Comparison of ENCODE assay signal across 8 cellular contexts in the genomic region with DNA sequence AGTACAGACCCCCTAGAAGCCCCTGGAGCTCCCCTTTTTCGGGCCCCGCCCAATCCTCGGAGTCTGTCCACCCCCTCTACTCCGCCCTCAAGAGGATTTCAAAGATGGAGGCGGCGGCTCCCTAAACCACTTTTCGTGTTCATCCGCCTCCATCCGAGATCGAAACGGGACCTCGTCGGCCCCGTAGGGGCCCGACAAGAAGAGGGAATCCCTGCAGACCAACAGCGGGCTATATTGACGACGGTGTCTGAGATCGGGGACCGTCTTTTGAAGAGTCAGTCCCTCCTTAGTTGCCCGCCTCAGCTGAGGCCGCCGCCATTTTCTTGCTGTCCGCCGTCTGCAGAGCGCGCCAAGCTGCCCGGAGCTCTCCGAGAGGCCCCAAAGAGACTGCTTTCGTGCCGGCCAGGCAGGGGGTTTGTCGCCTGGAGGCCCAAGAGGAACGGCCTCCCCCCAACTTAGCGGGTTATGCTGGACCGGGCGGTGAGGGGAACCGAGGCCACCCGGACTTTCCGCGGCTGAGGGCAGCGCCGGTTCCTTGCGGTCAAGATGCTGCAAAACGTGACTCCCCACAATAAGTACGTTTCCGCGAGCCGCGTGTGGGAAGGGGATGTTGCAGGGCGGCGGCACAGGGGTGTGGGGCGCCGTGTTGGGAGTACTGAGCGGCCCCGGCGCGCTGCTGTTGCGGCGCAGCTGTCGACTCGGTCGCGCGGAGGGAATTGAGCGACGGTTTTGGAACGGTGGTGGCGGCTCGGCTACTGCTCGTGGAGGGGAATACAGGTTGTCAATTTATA. TPM values are rescaled to one million over a fixed set of nuclear protein-coding genes. Genes with fewer than 3 reads are reported as not detected.
DNase-seq lines count a peak whose midpoint lies in the region; ATAC-seq and TF ChIP-seq lines count a peak whose summit lies in the region.

No MANE protein-coding gene starts in this region.

- peaks cover 17 to 47% of the 10 kb centered on the region in 2 experiments for H3K79me1 ChIP-seq in IMR-90 (ENCODE audit: low read depth in 1 of 2, low read length in 2 of 2)

- H3K36me3 Mint-ChIP-seq in effector memory CD8-positive, alpha-beta T cell (ENCODE audit: insufficient read depth): peaks cover 94% of the 10 kb centered on the region

- BruUV-seq in IMR-90 (replicated peaks; lab: Mats Ljungman, UMichigan): TSS peak; percentile 40

- H3K4me3 Mint-ChIP-seq in effector memory CD8-positive, alpha-beta T cell: peak overlapping the region; percentile 88 to 94

- no peaks in the 10 kb centered on the region for H3K9me3 Mint-ChIP-seq in effector memory CD8-positive, alpha-beta T cell

- peaks cover 9% of the 10 kb centered on the region for H3K9me1 ChIP-seq in IMR-90 (ENCODE audit: insufficient read depth, low read length)

- peak overlapping the region; percentile 37 for H2BK5ac ChIP-seq in IMR-90 (ENCODE audit: low read depth, low read length, poor library complexity, severe bottlenecking)

- no peak overlapping the region for H4K8ac ChIP-seq in IMR-90 (ENCODE audit: low read depth in 2 of 2, low read length in 2 of 2)

- peak overlapping the region; percentile 32; the same call in 1 of the 2 replicates for H3K56ac ChIP-seq in IMR-90 (ENCODE audit: extremely low read depth, insufficient read depth, low read length)

- H3K27me3 Mint-ChIP-seq in effector memory CD8-positive, alpha-beta T cell: no peaks in the 10 kb centered on the region

- H3K27me3 ChIP-seq in IMR-90 (ENCODE audit: control insufficient read depth, insufficient read depth, low read length): no peaks in the 10 kb centered on the region
- H3K27me3 ChIP-seq in muscle layer of duodenum (ENCODE audit: low read depth, low read length): no peaks in the 10 kb centered on the region
- H3K27me3 ChIP-seq in thyroid gland: no peaks in the 10 kb centered on the region

- no peak overlapping the region for H2BK20ac ChIP-seq in IMR-90 (ENCODE audit: low read depth, low read length)

- H3K4ac ChIP-seq in IMR-90 (ENCODE audit: low read depth, low read length): peak overlapping the region; percentile 32

- H3K36me3 ChIP-seq in ES-I3 (ENCODE audit: insufficient read depth, low read length) (peaks cover 46% of the 10 kb centered on the region), IMR-90 (ENCODE audit: control insufficient read depth, insufficient read depth, low read length) (peaks cover 39% of the 10 kb centered on the region), muscle layer of duodenum (ENCODE audit: control insufficient read depth in 1 of 2, insufficient read depth in 2 of 2, low read length in 2 of 2) (peaks cover 32 to 70% of the 10 kb centered on the region in 2 donors), thyroid gland (peaks cover 41 to 53% of the 10 kb centered on the region in 2 donors)

- no peak overlapping the region for H4K5ac ChIP-seq in IMR-90 (ENCODE audit: low read depth, low read length)

- peak; percentile 6; the same call in 1 of the 2 replicates for TF ChIP-seq POLR2A in IMR-90 (IDR thresholded peaks at IDR 0.05; ENCODE audit: low read depth, low read length)
- no peak for TF ChIP-seq POLR2A in thyroid gland (IDR thresholded peaks at IDR 0.05)

- no peak overlapping the region for H2BK15ac ChIP-seq in IMR-90 (ENCODE audit: low read depth, low read length)

- H3K4me1 Mint-ChIP-seq in effector memory CD8-positive, alpha-beta T cell (ENCODE audit: low read depth in 2 of 2): peaks cover 54 to 71% of the 10 kb centered on the region in 2 donors

- peak overlapping the region; percentile 79 for H3K14ac ChIP-seq in IMR-90 (replicated peaks; ENCODE audit: low read depth, low read length)

- H2BK120ac ChIP-seq in IMR-90 (ENCODE audit: low read depth, low read length): no peak overlapping the region

- in situ Hi-C loops in IMR-90 (cut with MboI; ENCODE audit: low sequenced_read_pairs): loop anchor here (5.0 to 25.0 kb wide), 2 partner anchors 80 to 785 kb away; partner anchors contain the start of genes AGER, AGPAT1, GPSM3 and PBX2

- peak overlapping the region; percentile 94 to 98 for H3K27ac Mint-ChIP-seq in effector memory CD8-positive, alpha-beta T cell

- TF ChIP-seq CTCF in IMR-90 (conservative IDR thresholded peaks at IDR 0.05; ENCODE audit: low read depth, low read length) (no peak), thyroid gland (IDR thresholded peaks at IDR 0.05) (no peak)

- H3K4me3 ChIP-seq in IMR-90 (ENCODE audit: insufficient read depth, low read depth, low read length): peak overlapping the region; percentile 92
- peak overlapping the region; percentile 93 to 95 for H3K4me3 ChIP-seq in muscle layer of duodenum (ENCODE audit: low read depth in 1 of 2, low read length in 2 of 2)
- H3K4me3 ChIP-seq in thyroid gland (replicated peaks in 1 of 3): peak overlapping the region; percentile 68 to 100 (median 98)

- peak overlapping the region; percentile 83 for H3K4me2 ChIP-seq in IMR-90 (ENCODE audit: low read depth, low read length)

- POLR2A ChIA-PET in IMR-90 (lab: Charles Lee; ENCODE audit: unreplicated experiment): interaction anchor here (0.7 to 2.3 kb wide), 15 partner anchors 8 to 348 kb away, joined by 3 to 27 read pairs (median 5); partner anchors contain the start of genes HLA-DMA and TAP2

- DNase-seq in IMR-90: no peak
- peak in 3 of 4 experiments; percentile 49 to 60 (median 60) for DNase-seq in activated CD4-positive, CD25-positive, alpha-beta regulatory T cell (lab: John Stamatoyannopoulos, UW)
- DNase-seq in effector memory CD8-positive, alpha-beta T cell: peak; percentile 46 to 52 (median 47)
- DNase-seq in thyroid gland: peak in 1 of 2 donors; percentile 22
- no peak for DNase-seq in HuH-7.5 (ENCODE audit: low spot score)

- 2% methylated on average over 35 of the region's 70 CpGs; no CpG with 5 or more reads in 1 of the 2 experiments for WGBS in IMR-90 (ENCODE audit: extremely low coverage in 2 of 2, insufficient read length in 1 of 2), 2 experiments
- WGBS in thyroid gland, 2 donors: 1% methylated on average over 40 to 49 of the region's 70 CpGs

- peak overlapping the region; percentile 70 for H3K27ac ChIP-seq in IMR-90 (ENCODE audit: insufficient read depth, low read length)
- peak overlapping the region; percentile 72 for H3K27ac ChIP-seq in muscle layer of duodenum (ENCODE audit: low read length)
- H3K27ac ChIP-seq in thyroid gland: peak overlapping the region; percentile 58 to 100 (median 86)

- no peak overlapping the region for H3K18ac ChIP-seq in IMR-90 (ENCODE audit: low read depth, low read length)

- dilution Hi-C loops in IMR-90 (cut with HindIII; ENCODE audit: low sequenced_read_pairs, unreplicated experiment): no loop called here

- H3K4me1 ChIP-seq in ES-I3 (ENCODE audit: insufficient read depth, low read length) (no peaks in the 10 kb centered on the region; the same call in 1 of the 2 replicates), IMR-90 (ENCODE audit: control insufficient read depth, insufficient read depth, low read length) (peaks cover 8% of the 10 kb centered on the region), muscle layer of duodenum (ENCODE audit: control insufficient read depth in 1 of 2, insufficient read depth in 2 of 2, low read length in 2 of 2) (peaks cover 25 to 36% of the 10 kb centered on the region in 2 donors), thyroid gland (peaks cover 30 to 33% of the 10 kb centered on the region in 2 donors)

- intact Hi-C loops in IMR-90 (cut with micrococcal nuclease): loop anchor here (2.0 to 5.0 kb wide), 4 partner anchors 40 to 785 kb away; partner anchors contain the start of genes PSMB8, RXRB and SLC39A7
- intact Hi-C loops in thyroid gland (cut with DNase I): no loop called here

- H3K9ac ChIP-seq in ES-I3 (ENCODE audit: low read depth, low read length) (peak overlapping the region; percentile 84), IMR-90 (ENCODE audit: low read depth, low read length) (peak overlapping the region; percentile 94)

- CTCF ChIA-PET in IMR-90 (lab: Yijun Ruan, JAX): interaction anchor here (1.2 to 2.8 kb wide), 6 partner anchors 12 to 134 kb away, joined by 3 to 18 read pairs (median 4); partner anchors contain the start of genes HLA-DMA and TAP2

- peak overlapping the region; percentile 94 for H3K23ac ChIP-seq in IMR-90 (ENCODE audit: low read depth, low read length)

- peaks cover 60% of the 10 kb centered on the region for H4K20me1 ChIP-seq in IMR-90 (ENCODE audit: insufficient read depth, low read length)

- no peaks in the 10 kb centered on the region for H3K9me3 ChIP-seq in ES-I3 (ENCODE audit: control insufficient read depth, insufficient read depth, low read length)
- no peaks in the 10 kb centered on the region for H3K9me3 ChIP-seq in IMR-90 (ENCODE audit: control insufficient read depth, insufficient read depth, low read length)
- no peaks in the 10 kb centered on the region for H3K9me3 ChIP-seq in muscle layer of duodenum (ENCODE audit: control insufficient read depth in 1 of 2, low read length in 2 of 2)
- no peaks in the 10 kb centered on the region for H3K9me3 ChIP-seq in thyroid gland

- H2AK5ac ChIP-seq in IMR-90 (ENCODE audit: low read depth, low read length): peak overlapping the region; percentile 37

- peak overlapping the region; percentile 85 for H2AK9ac ChIP-seq in IMR-90 (replicated peaks; ENCODE audit: low read depth, low read length, poor library complexity)

- peak overlapping the region; percentile 77 for H2AFZ ChIP-seq in IMR-90 (replicated peaks; ENCODE audit: low read length, poor library complexity)

- no peak overlapping the region for H4K91ac ChIP-seq in IMR-90 (ENCODE audit: insufficient read depth, low read depth, low read length)

- no peak for TF ChIP-seq RAD21 in IMR-90 (IDR thresholded peaks at IDR 0.05; ENCODE audit: low read length)

- no peak; the same call in 1 of the 2 replicates for ATAC-seq in IMR-90 (ENCODE audit: low read depth)
- ATAC-seq in effector memory CD8-positive, alpha-beta T cell (replicated peaks): peak; percentile 22
- ATAC-seq in GM21381 (IDR thresholded peaks at IDR 0.05; ENCODE audit: unreplicated experiment): no peak

RNA-seq across cellular contexts. Expression of gene BRD2, which starts 4.2 kb away (rescaled TPM):
- total RNA-seq in IMR-90 (2012; rRNA removed) (75.8 and 99.5 TPM in 2 replicates), thyroid gland (100 to 1,000 TPM; 206 to 282 (median 238) TPM)
- 140 and 144 TPM in 2 replicates for polyA plus RNA-seq in IMR-90 (2012; rRNA removed)
- polyA plus RNA-seq in IMR-90 (2012; cell fraction: cytosol; rRNA removed): 50.6 and 64.6 TPM in 2 replicates
- polyA plus RNA-seq in IMR-90 (2012; cell fraction: nucleus; rRNA removed; ENCODE audit: low replicate concordance): 171 and 486 TPM in 2 replicates

RNA-seq across cellular contexts. Expression of gene HLA-DMA, which starts 19.7 kb away (rescaled TPM):
- total RNA-seq in IMR-90 (2012; rRNA removed) (1.7 and 2.3 TPM in 2 replicates), thyroid gland (10 to 100 TPM; 10.7 to 41.5 (median 27.3) TPM)
- 8.3 and 8.4 TPM in 2 replicates for polyA plus RNA-seq in IMR-90 (2012; rRNA removed)
- 9.0 and 11.0 TPM in 2 replicates for polyA plus RNA-seq in IMR-90 (2012; cell fraction: cytosol; rRNA removed)
- 11.8 and 23.1 TPM in 2 replicates for polyA plus RNA-seq in IMR-90 (2012; cell fraction: nucleus; rRNA removed; ENCODE audit: low replicate concordance)

RNA-seq across cellular contexts. Expression of gene HLA-DMB, which starts 31.7 kb away (rescaled TPM):
- total RNA-seq in IMR-90 (2012; rRNA removed): 0.18 and 0.28 TPM in 2 replicates
- polyA plus RNA-seq in IMR-90 (2012; rRNA removed): 0.19 and 0.20 TPM in 2 replicates
- 0.10 and 0.18 TPM in 2 replicates for polyA plus RNA-seq in IMR-90 (2012; cell fraction: cytosol; rRNA removed)
- polyA plus RNA-seq in IMR-90 (2012; cell fraction: nucleus; rRNA removed; ENCODE audit: low replicate concordance): 0.14 and 0.15 TPM in 2 replicates
- total RNA-seq in thyroid gland: 10 to 100 TPM; 34.7 to 82.9 (median 51.3) TPM

RNA-seq across cellular contexts. Expression of gene HLA-DOA, which starts 36.8 kb away (rescaled TPM):
- total RNA-seq in IMR-90 (2012; rRNA removed) (not detected in 2 replicates), thyroid gland (10 to 100 TPM in 3 of 4 donors, 1 to 10 TPM in 1; 2.0 to 85.9 (median 20.3) TPM)
- polyA plus RNA-seq in IMR-90 (2012; rRNA removed): not detected in 2 replicates
- polyA plus RNA-seq in IMR-90 (2012; cell fraction: cytosol; rRNA removed): not detected in 2 replicates
- not detected in 2 replicates for polyA plus RNA-seq in IMR-90 (2012; cell fraction: nucleus; rRNA removed; ENCODE audit: low replicate concordance)

Comparison
In these comparisons a context has a peak if more than half of its experiments do, and no peak if none do; other contexts are left out.
1. DNase-seq: peak in activated CD4-positive, CD25-positive, alpha-beta regulatory T cell (3 of 4) and effector memory CD8-positive, alpha-beta T cell (3 of 3); none in IMR-90 (single experiment) and HuH-7.5 (single experiment).
2. RNA of gene HLA-DMB, which starts 31.7 kb away (total RNA-seq): 34.7 to 82.9 TPM in thyroid gland; 0.18 to 0.28 TPM in IMR-90; every median in the first group is over 10 times any median in the second.
3. Peak in every context shown above with its lines, with median percentiles within 50 percentile points of each other: H3K27ac ChIP-seq and H3K4me3 ChIP-seq.